ENCODE assay signal across 3 cellular contexts in genomic region chr6:105227292-105227628, GRCh38.
TF ChIP-seq lines count a peak whose summit lies in the region.

No MANE protein-coding gene starts in this region.

TF ChIP-seq in SK-N-SH, 30 proteins besides CTCF, POLR2A, EP300 and RAD21:
- TF ChIP-seq RCOR1 (IDR thresholded peaks at IDR 0.05; ENCODE audit: low read length) (no peak), RFX5 (IDR thresholded peaks at IDR 0.05; ENCODE audit: low read length) (no peak), IRF3 (IDR thresholded peaks at IDR 0.05; ENCODE audit: low read depth, low read length) (no peak), FOXM1 (IDR thresholded peaks at IDR 0.05; ENCODE audit: low read depth) (no peak), FOXJ3 (CRISPR knock-in tag; IDR thresholded peaks at IDR 0.05) (0 out of 2 replicates have a peak, but pooled peaks have one; percentile 0), TEAD4 (IDR thresholded peaks at IDR 0.05; ENCODE audit: borderline replicate concordance, insufficient read depth) (peak; percentile 17; the same call in 1 of the 2 replicates), CHD2 (IDR thresholded peaks at IDR 0.05; ENCODE audit: low read length, partially characterized antibody) (no peak), MAX (IDR thresholded peaks at IDR 0.05; ENCODE audit: low read depth) (no peak), TCF12 (IDR thresholded peaks at IDR 0.05) (no peak), GATA2 (CRISPR knock-in tag; IDR thresholded peaks at IDR 0.05) (peak; percentile 69), TAF1 (IDR thresholded peaks at IDR 0.05; ENCODE audit: borderline replicate concordance, low read depth, low read length) (no peak), POLR2AphosphoS5 (IDR thresholded peaks at IDR 0.05; ENCODE audit: low read depth, low read length) (no peak), MXI1 (IDR thresholded peaks at IDR 0.05; ENCODE audit: low read depth, low read length) (no peak), YY1 (IDR thresholded peaks at IDR 0.05; ENCODE audit: low read depth) (no peak), NRF1 (IDR thresholded peaks at IDR 0.05; ENCODE audit: low read depth, low read length) (no peak), NFIC (IDR thresholded peaks at IDR 0.05; ENCODE audit: borderline replicate concordance) (no peak)
- TF ChIP-seq, protein P1, sequence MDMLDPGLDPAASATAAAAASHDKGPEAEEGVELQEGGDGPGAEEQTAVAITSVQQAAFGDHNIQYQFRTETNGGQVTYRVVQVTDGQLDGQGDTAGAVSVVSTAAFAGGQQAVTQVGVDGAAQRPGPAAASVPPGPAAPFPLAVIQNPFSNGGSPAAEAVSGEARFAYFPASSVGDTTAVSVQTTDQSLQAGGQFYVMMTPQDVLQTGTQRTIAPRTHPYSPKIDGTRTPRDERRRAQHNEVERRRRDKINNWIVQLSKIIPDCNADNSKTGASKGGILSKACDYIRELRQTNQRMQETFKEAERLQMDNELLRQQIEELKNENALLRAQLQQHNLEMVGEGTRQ (IDR thresholded peaks at IDR 0.05; ENCODE audit: borderline replicate concordance, low read depth, low read length): no peak
- TF ChIP-seq, protein P2, sequence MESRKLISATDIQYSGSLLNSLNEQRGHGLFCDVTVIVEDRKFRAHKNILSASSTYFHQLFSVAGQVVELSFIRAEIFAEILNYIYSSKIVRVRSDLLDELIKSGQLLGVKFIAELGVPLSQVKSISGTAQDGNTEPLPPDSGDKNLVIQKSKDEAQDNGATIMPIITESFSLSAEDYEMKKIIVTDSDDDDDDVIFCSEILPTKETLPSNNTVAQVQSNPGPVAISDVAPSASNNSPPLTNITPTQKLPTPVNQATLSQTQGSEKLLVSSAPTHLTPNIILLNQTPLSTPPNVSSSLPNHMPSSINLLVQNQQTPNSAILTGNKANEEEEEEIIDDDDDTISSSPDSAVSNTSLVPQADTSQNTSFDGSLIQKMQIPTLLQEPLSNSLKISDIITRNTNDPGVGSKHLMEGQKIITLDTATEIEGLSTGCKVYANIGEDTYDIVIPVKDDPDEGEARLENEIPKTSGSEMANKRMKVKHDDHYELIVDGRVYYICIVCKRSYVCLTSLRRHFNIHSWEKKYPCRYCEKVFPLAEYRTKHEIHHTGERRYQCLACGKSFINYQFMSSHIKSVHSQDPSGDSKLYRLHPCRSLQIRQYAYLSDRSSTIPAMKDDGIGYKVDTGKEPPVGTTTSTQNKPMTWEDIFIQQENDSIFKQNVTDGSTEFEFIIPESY (IDR thresholded peaks at IDR 0.05; ENCODE audit: borderline replicate concordance, low read depth): no peak

TF ChIP-seq in endothelial cell of umbilical vein, 7 proteins besides CTCF, POLR2A, EP300 and RAD21:
- no peak for TF ChIP-seq JUN (IDR thresholded peaks at IDR 0.05; ENCODE audit: borderline replicate concordance, insufficient read depth, insufficient read length, low read depth)
- no peak for TF ChIP-seq GATA2 (IDR thresholded peaks at IDR 0.05; ENCODE audit: insufficient read depth, insufficient read length, low read depth, low read length)
- TF ChIP-seq EZH2 (IDR thresholded peaks at IDR 0.05; ENCODE audit: borderline replicate concordance, low read depth, low read length, severe bottlenecking): no peak
- TF ChIP-seq FOS (IDR thresholded peaks at IDR 0.05; ENCODE audit: borderline replicate concordance, insufficient read depth, low read length): no peak
- no peak for TF ChIP-seq MAX (IDR thresholded peaks at IDR 0.05; ENCODE audit: insufficient read depth, insufficient read length)
- no peak for TF ChIP-seq POLR2AphosphoS5 (IDR thresholded peaks at IDR 0.05; ENCODE audit: insufficient read depth, low read depth, low read length)
- TF ChIP-seq MYC (IDR thresholded peaks at IDR 0.05; ENCODE audit: low read depth, low read length): no peak

TF ChIP-seq in HEK293T, 16 proteins besides CTCF, POLR2A, EP300 and RAD21 (continued from another document):
- no peak for TF ChIP-seq ELF4 (IDR thresholded peaks at IDR 0.05)
- no peak for TF ChIP-seq TARDBP (IDR thresholded peaks at IDR 0.05)
- no peak for TF ChIP-seq SP1 (IDR thresholded peaks at IDR 0.05)
- TF ChIP-seq NFRKB (IDR thresholded peaks at IDR 0.05): no peak
- TF ChIP-seq HDGF (IDR thresholded peaks at IDR 0.05; ENCODE audit: borderline replicate concordance): no peak
- no peak for TF ChIP-seq CTBP1 (IDR thresholded peaks at IDR 0.05; ENCODE audit: borderline replicate concordance)
- no peak for TF ChIP-seq LEF1 (IDR thresholded peaks at IDR 0.05; ENCODE audit: borderline replicate concordance)
- TF ChIP-seq L3MBTL2 (conservative IDR thresholded peaks at IDR 0.05): no peak
- no peak for TF ChIP-seq BHLHE40 (IDR thresholded peaks at IDR 0.05; ENCODE audit: borderline replicate concordance)
- TF ChIP-seq, protein P3, sequence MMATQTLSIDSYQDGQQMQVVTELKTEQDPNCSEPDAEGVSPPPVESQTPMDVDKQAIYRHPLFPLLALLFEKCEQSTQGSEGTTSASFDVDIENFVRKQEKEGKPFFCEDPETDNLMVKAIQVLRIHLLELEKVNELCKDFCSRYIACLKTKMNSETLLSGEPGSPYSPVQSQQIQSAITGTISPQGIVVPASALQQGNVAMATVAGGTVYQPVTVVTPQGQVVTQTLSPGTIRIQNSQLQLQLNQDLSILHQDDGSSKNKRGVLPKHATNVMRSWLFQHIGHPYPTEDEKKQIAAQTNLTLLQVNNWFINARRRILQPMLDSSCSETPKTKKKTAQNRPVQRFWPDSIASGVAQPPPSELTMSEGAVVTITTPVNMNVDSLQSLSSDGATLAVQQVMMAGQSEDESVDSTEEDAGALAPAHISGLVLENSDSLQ (IDR thresholded peaks at IDR 0.05): no peak
